ENCODE assay signal across 9 cellular contexts in the genomic region with DNA sequence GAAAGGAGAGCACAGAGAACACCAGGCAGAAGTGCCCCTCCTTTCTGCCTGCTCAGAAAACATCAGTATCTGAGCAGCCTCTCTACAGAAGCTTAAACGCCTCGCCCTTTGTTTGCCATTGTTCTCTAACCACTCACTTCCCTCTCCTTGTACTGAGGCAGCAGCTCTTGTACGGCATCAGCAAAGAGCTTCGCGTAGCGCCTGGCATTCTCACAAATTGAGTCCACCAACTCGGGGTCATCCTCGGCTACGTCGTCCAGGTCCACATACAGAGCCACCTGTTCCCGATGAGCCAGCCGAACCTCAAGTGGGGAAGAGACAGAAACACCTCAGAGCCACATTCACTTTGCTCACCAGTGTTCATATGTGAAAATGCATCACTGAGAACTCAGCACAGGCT. TPM values are rescaled to one million over a fixed set of nuclear protein-coding genes. Genes with fewer than 3 reads are reported as not detected.
DNase-seq lines count a peak whose midpoint lies in the region; ATAC-seq and TF ChIP-seq lines count a peak whose summit lies in the region.
"Had no signal": no experiment of that assay in that cellular context is flagged by ENCODE, and none has a peak within 500 bp of the region (broad histone marks: within the 10 kb centered on the region; RNA-seq: fewer than 3 reads in every experiment).

No MANE protein-coding gene starts in this region.

- no peaks in the 10 kb centered on the region for H3K27me3 ChIP-seq in kidney epithelial cell (ENCODE audit: control insufficient read depth, insufficient read depth, low read length)
- H3K27me3 ChIP-seq in tibial nerve = no peaks in the 10 kb centered on the region

- peaks cover 6% of the 10 kb centered on the region for H3K27me3 Mint-ChIP-seq in activated naive CD4-positive, alpha-beta T cell treated with anti-CD3 and anti-CD28 coated beads, Interleukin-2, amount 10 ng/mL, durations not matched to agents 7 days and 5 days
- H3K27me3 Mint-ChIP-seq in activated naive CD8-positive, alpha-beta T cell treated with anti-CD3 and anti-CD28 coated beads, Interleukin-2, amount 50 U/mL, for 24 hours = peaks cover 2% of the 10 kb centered on the region

- 64% methylated on average over 12 of the region's 12 CpGs for WGBS in tibial nerve, 2 donors

- no peaks in the 10 kb centered on the region for H3K9me3 Mint-ChIP-seq in activated naive CD4-positive, alpha-beta T cell treated with anti-CD3 and anti-CD28 coated beads, Interleukin-2, amount 10 ng/mL, durations not matched to agents 7 days and 5 days
- H3K9me3 Mint-ChIP-seq in activated naive CD8-positive, alpha-beta T cell treated with anti-CD3 and anti-CD28 coated beads, Interleukin-2, amount 50 U/mL, for 24 hours = no peaks in the 10 kb centered on the region

- peak overlapping the region in 3 of 4 donors; percentile 76 to 96 (median 86) for H3K27ac ChIP-seq in tibial nerve

- ATAC-seq in activated naive CD8-positive, alpha-beta T cell treated with anti-CD3 and anti-CD28 coated beads, Interleukin-2, amount 50 U/mL, for 24 hours = no peak
- ATAC-seq in HG03442 (IDR thresholded peaks at IDR 0.05; ENCODE audit: unreplicated experiment) = no peak

- H3K9me3 ChIP-seq in tibial nerve = no peaks in the 10 kb centered on the region

- no peak for TF ChIP-seq POLR2A in tibial nerve (IDR thresholded peaks at IDR 0.05)

- peak overlapping the region; percentile 81 for H3K4me3 Mint-ChIP-seq in activated naive CD4-positive, alpha-beta T cell treated with anti-CD3 and anti-CD28 coated beads, Interleukin-2, amount 10 ng/mL, durations not matched to agents 7 days and 5 days
- peak overlapping the region; percentile 90 for H3K4me3 Mint-ChIP-seq in activated naive CD8-positive, alpha-beta T cell treated with anti-CD3 and anti-CD28 coated beads, Interleukin-2, amount 50 U/mL, for 24 hours

- CTCF ChIA-PET in activated naive CD4-positive, alpha-beta T cell treated with anti-CD3 and anti-CD28 coated beads, Interleukin-2, amount 10 ng/mL, durations not matched to agents 7 days and 5 days (lab: Charles Lee) = no interaction called here

- peaks cover 12% of the 10 kb centered on the region for H3K36me3 ChIP-seq in kidney epithelial cell (ENCODE audit: control insufficient read depth, insufficient read depth, low read length)
- H3K36me3 ChIP-seq in tibial nerve = peaks cover 3 to 67% (median 41%) of the 10 kb centered on the region in 3 donors

- no peak for TF ChIP-seq EP300 in tibial nerve (IDR thresholded peaks at IDR 0.05)

- no peak for TF ChIP-seq CTCF in kidney epithelial cell (IDR thresholded peaks at IDR 0.05; ENCODE audit: insufficient read depth, low read length, poor library complexity, severe bottlenecking)
- no peak for TF ChIP-seq CTCF in tibial nerve (IDR thresholded peaks at IDR 0.05)

- peaks cover 51% of the 10 kb centered on the region for H3K4me1 Mint-ChIP-seq in activated naive CD4-positive, alpha-beta T cell treated with anti-CD3 and anti-CD28 coated beads, Interleukin-2, amount 10 ng/mL, durations not matched to agents 7 days and 5 days
- peaks cover 48% of the 10 kb centered on the region for H3K4me1 Mint-ChIP-seq in activated naive CD8-positive, alpha-beta T cell treated with anti-CD3 and anti-CD28 coated beads, Interleukin-2, amount 50 U/mL, for 24 hours

- H3K4me3 ChIP-seq in kidney epithelial cell (ENCODE audit: low read depth, low read length) (peak overlapping the region; percentile 98), tibial nerve (peak overlapping the region; percentile 62 to 99 (median 74))

- H3K36me3 Mint-ChIP-seq in activated naive CD4-positive, alpha-beta T cell treated with anti-CD3 and anti-CD28 coated beads, Interleukin-2, amount 10 ng/mL, durations not matched to agents 7 days and 5 days = peaks cover 64% of the 10 kb centered on the region
- H3K36me3 Mint-ChIP-seq in activated naive CD8-positive, alpha-beta T cell treated with anti-CD3 and anti-CD28 coated beads, Interleukin-2, amount 50 U/mL, for 24 hours (ENCODE audit: low read depth) = peaks cover 58% of the 10 kb centered on the region

- H3K4me1 ChIP-seq in tibial nerve = peaks cover 0 to 35% (median 19%) of the 10 kb centered on the region in 4 donors

- peak overlapping the region; percentile 93 for H3K27ac Mint-ChIP-seq in activated naive CD4-positive, alpha-beta T cell treated with anti-CD3 and anti-CD28 coated beads, Interleukin-2, amount 10 ng/mL, durations not matched to agents 7 days and 5 days
- H3K27ac Mint-ChIP-seq in activated naive CD8-positive, alpha-beta T cell treated with anti-CD3 and anti-CD28 coated beads, Interleukin-2, amount 50 U/mL, for 24 hours = peak overlapping the region; percentile 98

- DNase-seq in activated naive CD4-positive, alpha-beta T cell treated with anti-CD3 and anti-CD28 coated beads, Interleukin-2, amount 10 ng/mL, durations not matched to agents 7 days and 5 days = no peak
- no peak for DNase-seq in activated naive CD4-positive, alpha-beta T cell treated with anti-CD3 and anti-CD28 coated beads, Interleukin-2, amount 50 U/mL, for 16 hours
- no peak for DNase-seq in activated naive CD8-positive, alpha-beta T cell treated with anti-CD3 and anti-CD28 coated beads, Interleukin-2, amount 50 U/mL, for 24 hours
- DNase-seq in kidney epithelial cell (ENCODE audit: low read depth) (no peak), tibial nerve (ENCODE audit: low spot score in 2 of 2) (no peak), activated gamma-delta T cell (lab: John Stamatoyannopoulos, UW) (no peak)
- no peak for DNase-seq in activated CD4-positive, alpha-beta T cell treated with anti-CD3 and anti-CD28 coated beads, Interleukin-2, amount 50 U/mL, for 4 hours
- DNase-seq: stimulated activated CD4-positive, alpha-beta T cell treated with anti-CD3 and anti-CD28 coated beads, Interleukin-4, amount 100 ng/mL, for 4 hours had no signal

RNA-seq across cellular contexts. Expression of gene MCM7, which starts 1.7 kb away (rescaled TPM):
- total RNA-seq in kidney epithelial cell (96.9 and 101 TPM in 2 replicates), tibial nerve (10 to 100 TPM; 28.9 to 41.0 (median 35.8) TPM)

RNA-seq across cellular contexts. Expression of gene AP4M1, which starts 2.0 kb away (rescaled TPM):
- total RNA-seq in kidney epithelial cell = 23.6 and 29.4 TPM in 2 replicates
- 10 to 100 TPM; 23.0 to 34.1 (median 25.9) TPM for total RNA-seq in tibial nerve

RNA-seq across cellular contexts. Expression of gene COPS6, which starts 10.7 kb away (rescaled TPM):
- total RNA-seq in kidney epithelial cell = 43.3 and 45.2 TPM in 2 replicates
- 10 to 100 TPM; 43.7 to 56.4 (median 50.6) TPM for total RNA-seq in tibial nerve

RNA-seq across cellular contexts. Expression of gene ZNF3, which starts 17.9 kb away (rescaled TPM):
- total RNA-seq in kidney epithelial cell (39.9 and 44.9 TPM in 2 replicates), tibial nerve (10 to 100 TPM; 24.0 to 37.5 (median 26.9) TPM)

RNA-seq across cellular contexts. Expression of gene TAF6, which starts 19.7 kb away (rescaled TPM):
- 69.0 and 80.5 TPM in 2 replicates for total RNA-seq in kidney epithelial cell
- 10 to 100 TPM; 46.1 to 56.9 (median 54.2) TPM for total RNA-seq in tibial nerve
